32 cellular contexts compared by ENCODE assay signal in genomic region chr12:18242380-18243089, GRCh38. TPM values are rescaled to one million over a fixed set of nuclear protein-coding genes. Genes with fewer than 3 reads are reported as not detected.
DNase-seq lines count a peak whose midpoint lies in the region; ATAC-seq and TF ChIP-seq lines count a peak whose summit lies in the region.
"Had no signal": no experiment of that assay in that cellular context is flagged by ENCODE, and none has a peak within 500 bp of the region (broad histone marks: within the 10 kb centered on the region; RNA-seq: fewer than 3 reads in every experiment).

No MANE protein-coding gene starts in this region.

- DNase-seq in LNCaP clone FGC (ENCODE audit: low read depth) (peak; percentile 63), hepatocyte (ENCODE audit: low spot score) (peak; percentile 56), mucosa of descending colon (peak in 1 of 3 donors; percentile 44), upper lobe of right lung (no peak), MCF 10A (ENCODE audit: unreplicated experiment) (no peak), natural killer cell (no peak), DMS79 treated with DMSO at 0.1 percent for 48 hours (lab: John Stamatoyannopoulos, UW) (no peak)
- DNase-seq: activated CD4-positive, alpha-beta T cell treated with anti-CD3 and anti-CD28 coated beads, Interleukin-2, amount 50 U/mL, for 48 hours; activated CD4-positive, CD25-positive, alpha-beta regulatory T cell; activated naive CD4-positive, alpha-beta T cell; activated naive CD8-positive, alpha-beta T cell treated with anti-CD3 and anti-CD28 coated beads, Interleukin-2, amount 50 U/mL, for 24 hours; caudate nucleus; DMS79; GDM1; HCEC 1CT; KG1; kidney; NCI-H1417; NCI-H2029; NCI-H524 treated with DMSO at 0.1 percent for 48 hours; OCI-M1; posterior cingulate gyrus; stimulated activated CD4-positive, alpha-beta T cell treated with anti-CD3 and anti-CD28 coated beads, Interleukin-4, amount 100 ng/mL, for 24 hours had no signal

- H3K36me3 ChIP-seq in hepatocyte (replicated peaks; ENCODE audit: insufficient read depth, low read depth) = no peaks in the 10 kb centered on the region
- H3K36me3 ChIP-seq in mucosa of descending colon (ENCODE audit: low read depth) = no peaks in the 10 kb centered on the region
- no peaks in the 10 kb centered on the region for H3K36me3 ChIP-seq in upper lobe of right lung
- H3K36me3 ChIP-seq: BLaER1 treated with 17β-estradiol and CSF1 and Interleukin-3, amounts not matched to agents 10 nM and 100 nM had no signal

- no peaks in the 10 kb centered on the region for H3K27me3 Mint-ChIP-seq in MCF 10A (ENCODE audit: insufficient read depth, unreplicated experiment)
- no peaks in the 10 kb centered on the region for H3K27me3 Mint-ChIP-seq in natural killer cell (ENCODE audit: low read depth in 2 of 2)
- H3K27me3 Mint-ChIP-seq: activated naive CD8-positive, alpha-beta T cell treated with anti-CD3 and anti-CD28 coated beads, Interleukin-2, amount 50 U/mL, for 24 hours had no signal

- intact Hi-C loops in mucosa of descending colon (cut with DNase I, micrococcal nuclease) (no loop called here), upper lobe of right lung (cut with DNase I) (no loop called here), MCF 10A (cut with micrococcal nuclease) (no loop called here), natural killer cell (cut with micrococcal nuclease) (no loop called here)

- H3K9me3 Mint-ChIP-seq in MCF 10A (ENCODE audit: unreplicated experiment) (no peaks in the 10 kb centered on the region), natural killer cell (peaks cover 3 to 5% of the 10 kb centered on the region in 2 donors)
- H3K9me3 Mint-ChIP-seq: activated naive CD8-positive, alpha-beta T cell treated with anti-CD3 and anti-CD28 coated beads, Interleukin-2, amount 50 U/mL, for 24 hours had no signal

- H3K27me3 ChIP-seq in hepatocyte (no peaks in the 10 kb centered on the region), upper lobe of right lung (no peaks in the 10 kb centered on the region)
- H3K27me3 ChIP-seq: BLaER1 treated with 17β-estradiol and CSF1 and Interleukin-3, amounts not matched to agents 10 nM and 100 nM had no signal

- CTCF ChIA-PET in MCF 10A (lab: Yijun Ruan, JAX) = no interaction called here

- H3K36me3 Mint-ChIP-seq in MCF 10A (ENCODE audit: insufficient read depth, unreplicated experiment) (no peaks in the 10 kb centered on the region), natural killer cell (no peaks in the 10 kb centered on the region)

- H3K9me3 ChIP-seq in hepatocyte (ENCODE audit: low read depth) = no peaks in the 10 kb centered on the region
- H3K9me3 ChIP-seq in mucosa of descending colon = peaks cover 2% of the 10 kb centered on the region
- H3K9me3 ChIP-seq in upper lobe of right lung = no peaks in the 10 kb centered on the region
- H3K9me3 ChIP-seq: BLaER1 treated with 17β-estradiol and CSF1 and Interleukin-3, amounts not matched to agents 10 nM and 100 nM had no signal

- H3K4me1 ChIP-seq in hepatocyte (ENCODE audit: insufficient read depth) (no peaks in the 10 kb centered on the region), mucosa of descending colon (ENCODE audit: low read depth) (peaks cover 4% of the 10 kb centered on the region), upper lobe of right lung (no peaks in the 10 kb centered on the region)
- H3K4me1 ChIP-seq: BLaER1 treated with 17β-estradiol and CSF1 and Interleukin-3, amounts not matched to agents 10 nM and 100 nM had no signal

- H3K4me3 ChIP-seq in LNCaP clone FGC (ENCODE audit: low read depth, low read length) = no peak overlapping the region
- H3K4me3 ChIP-seq in hepatocyte = no peak overlapping the region
- no peak overlapping the region for H3K4me3 ChIP-seq in mucosa of descending colon
- no peak overlapping the region for H3K4me3 ChIP-seq in upper lobe of right lung
- H3K4me3 ChIP-seq: BLaER1 treated with 17β-estradiol and CSF1 and Interleukin-3, amounts not matched to agents 10 nM and 100 nM; lung; SK-N-MC had no signal

- TF ChIP-seq CTCF in LNCaP clone FGC (IDR thresholded peaks at IDR 0.05; ENCODE audit: control insufficient read depth, extremely low read depth, insufficient read depth) (no peak), hepatocyte (IDR thresholded peaks at IDR 0.05; ENCODE audit: poor library complexity) (no peak), mucosa of descending colon (IDR thresholded peaks at IDR 0.05) (no peak), upper lobe of right lung (IDR thresholded peaks at IDR 0.05) (no peak), MCF 10A (IDR thresholded peaks at IDR 0.05; ENCODE audit: unreplicated experiment) (no peak), natural killer cell (IDR thresholded peaks at IDR 0.05) (no peak)

- no peak overlapping the region for H3K4me3 Mint-ChIP-seq in MCF 10A (ENCODE audit: unreplicated experiment)
- H3K4me3 Mint-ChIP-seq in natural killer cell = no peak overlapping the region
- H3K4me3 Mint-ChIP-seq: activated naive CD8-positive, alpha-beta T cell treated with anti-CD3 and anti-CD28 coated beads, Interleukin-2, amount 50 U/mL, for 24 hours; T-helper 1 cell treated with Interleukin-12 subunit alpha and Interleukin-12 subunit beta and Interleukin-4 antibody, amounts not matched to agents 30 μg/mL and 1 μg/mL, for 36 hours had no signal

- peak overlapping the region; percentile 36 for H3K4me2 ChIP-seq in hepatocyte
- H3K4me2 ChIP-seq: BLaER1 treated with 17β-estradiol and CSF1 and Interleukin-3, amounts not matched to agents 10 nM and 100 nM had no signal

- H3K9me2 ChIP-seq in hepatocyte (replicated peaks; ENCODE audit: insufficient read depth) = no peaks in the 10 kb centered on the region

- H3K79me2 ChIP-seq in hepatocyte = no peaks in the 10 kb centered on the region

- ATAC-seq in mucosa of descending colon (peak; percentile 97), upper lobe of right lung (peak; percentile 29), natural killer cell (no peak), GM21367 (IDR thresholded peaks at IDR 0.05; ENCODE audit: unreplicated experiment) (no peak)
- ATAC-seq: activated naive CD8-positive, alpha-beta T cell treated with anti-CD3 and anti-CD28 coated beads, Interleukin-2, amount 50 U/mL, for 24 hours; esophagus mucosa; sciatic nerve had no signal

- H2AFZ ChIP-seq in hepatocyte = no peak overlapping the region

- 40% methylated on average over 7 of the region's 7 CpGs for WGBS in hepatocyte (ENCODE audit: low lambda C conversion rate, missing lambda C conversion rate)

- H3K27ac Mint-ChIP-seq in MCF 10A (ENCODE audit: low read depth, unreplicated experiment) (no peak overlapping the region), natural killer cell (no peak overlapping the region)
- H3K27ac Mint-ChIP-seq: activated naive CD8-positive, alpha-beta T cell treated with anti-CD3 and anti-CD28 coated beads, Interleukin-2, amount 50 U/mL, for 24 hours; T-helper 1 cell treated with Interleukin-12 subunit alpha and Interleukin-12 subunit beta and Interleukin-4 antibody, amounts not matched to agents 30 μg/mL and 1 μg/mL, for 36 hours had no signal

- no TSS peak for BruUV-seq in MCF 10A (replicated peaks; lab: Mats Ljungman, UMichigan)

- H4K20me1 ChIP-seq in hepatocyte (ENCODE audit: insufficient read depth, poor library complexity, severe bottlenecking) = no peaks in the 10 kb centered on the region
- H4K20me1 ChIP-seq: BLaER1 treated with 17β-estradiol and CSF1 and Interleukin-3, amounts not matched to agents 10 nM and 100 nM had no signal

- H3K4me1 Mint-ChIP-seq in MCF 10A (ENCODE audit: insufficient read depth, unreplicated experiment) (no peaks in the 10 kb centered on the region), natural killer cell (no peaks in the 10 kb centered on the region)
- H3K4me1 Mint-ChIP-seq: activated naive CD8-positive, alpha-beta T cell treated with anti-CD3 and anti-CD28 coated beads, Interleukin-2, amount 50 U/mL, for 24 hours had no signal

- POLR2A ChIA-PET in MCF 10A (lab: Yijun Ruan, JAX) = no interaction called here

- H3K27ac ChIP-seq in hepatocyte (peak overlapping the region; percentile 41), upper lobe of right lung (no peak overlapping the region)
- H3K27ac ChIP-seq: BLaER1 treated with 17β-estradiol and CSF1 and Interleukin-3, amounts not matched to agents 10 nM and 100 nM; SK-N-MC had no signal

RNA-seq across cellular contexts. Expression of gene PIK3C2G, which starts 18.8 kb away (rescaled TPM):
- total RNA-seq in hepatocyte (6.7 and 7.1 TPM in 2 replicates), mucosa of descending colon (under 1 TPM; 0.23 to 0.43 (median 0.32) TPM), upper lobe of right lung (0.69 TPM), MCF 10A (2022) (10.6 and 15.0 TPM in 2 replicates), natural killer cell (not detected)
- polyA plus RNA-seq in hepatocyte = 3.5 and 5.2 TPM in 2 replicates
- total RNA-seq: fibroblast of villous mesenchyme, mononuclear cell, sciatic nerve had no signal

Comparison
In these comparisons a context has a peak if more than half of its experiments do, and no peak if none do; other contexts are left out.
1. DNase-seq: peak in LNCaP clone FGC (single experiment) and hepatocyte (single experiment); none in upper lobe of right lung (single experiment), MCF 10A (single experiment), natural killer cell (single experiment) and DMS79 treated with DMSO at 0.1 percent for 48 hours (single experiment).
2. ATAC-seq: peak in mucosa of descending colon (single experiment) and upper lobe of right lung (single experiment); none in natural killer cell (0 of 3) and GM21367 (single experiment).